Comparison of ENCODE assay signal across 14 cellular contexts in the genomic region with DNA sequence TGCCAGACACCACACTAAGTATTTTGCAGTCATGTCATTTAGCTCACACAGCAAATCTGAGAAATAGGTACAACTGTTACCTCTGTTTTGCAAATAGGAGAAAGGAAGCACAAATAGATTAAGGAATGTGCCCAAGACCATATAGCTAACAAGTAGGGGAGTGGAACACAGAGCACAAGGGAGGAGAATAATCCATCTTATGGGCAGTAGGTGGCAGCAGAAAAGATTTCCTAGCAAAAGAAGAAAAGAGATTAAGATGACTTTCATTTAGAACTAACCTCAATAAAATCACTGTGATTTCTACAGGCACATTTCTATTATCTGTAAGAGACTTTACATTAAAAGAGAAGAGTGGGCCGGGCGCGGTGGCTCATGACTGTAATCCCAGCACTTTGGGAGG. TPM values are rescaled to one million over a fixed set of nuclear protein-coding genes. Genes with fewer than 3 reads are reported as not detected.
DNase-seq lines count a peak whose midpoint lies in the region; ATAC-seq, FAIRE-seq and TF ChIP-seq lines count a peak whose summit lies in the region.
"Had no signal": no experiment of that assay in that cellular context is flagged by ENCODE, and none has a peak within 500 bp of the region (broad histone marks: within the 10 kb centered on the region; RNA-seq: fewer than 3 reads in every experiment).

No MANE protein-coding gene starts in this region.

- no peak overlapping the region for H2BK15ac ChIP-seq in mesenchymal stem cell (ENCODE audit: low read depth, poor library complexity, severe bottlenecking)

- H3K18ac ChIP-seq in mesenchymal stem cell (ENCODE audit: low read depth in 1 of 2, low read length in 2 of 2), result no peak overlapping the region

- POLR2A ChIA-PET in WTC11 (lab: Charles Lee), result no interaction called here

- TF ChIP-seq CTCF in DND-41 (IDR thresholded peaks at IDR 0.05; ENCODE audit: borderline replicate concordance, extremely low read depth, low read length, poor library complexity, severe bottlenecking) (peak; percentile 47), WTC11 (IDR thresholded peaks at IDR 0.05) (no peak), prostate gland (IDR thresholded peaks at IDR 0.05) (no peak)

- H2AK5ac ChIP-seq in mesenchymal stem cell (ENCODE audit: low read length, severe bottlenecking), result no peak overlapping the region

- H4K91ac ChIP-seq in mesenchymal stem cell (ENCODE audit: low read length), result no peak overlapping the region

- H2AFZ ChIP-seq in DND-41 (ENCODE audit: low read depth, low read length) (no peak overlapping the region), mesenchymal stem cell (ENCODE audit: low read depth, low read length) (no peak overlapping the region)
- H2AFZ ChIP-seq: GM23248 had no signal

- no peak overlapping the region for H2BK5ac ChIP-seq in mesenchymal stem cell (ENCODE audit: low read depth, low read length, poor library complexity, severe bottlenecking)

- CTCF ChIA-PET in WTC11 (lab: Charles Lee), result interaction anchor here (0.6 to 1.5 kb wide), 10 partner anchors 9 to 517 kb away, joined by 3 to 6 read pairs (median 3); no protein-coding TSS in a partner anchor

- H3K27me3 Mint-ChIP-seq in WTC11 (ENCODE audit: low read depth), result no peaks in the 10 kb centered on the region
- H3K27me3 Mint-ChIP-seq: activated CD8-positive, alpha-beta memory T cell treated with anti-CD3 and anti-CD28 coated beads, Interleukin-2, amount 10 ng/mL, durations not matched to agents 7 days and 5 days; naive B cell had no signal

- H2BK120ac ChIP-seq in mesenchymal stem cell (ENCODE audit: low read depth, low read length), result no peak overlapping the region

- no peak overlapping the region for H2BK12ac ChIP-seq in mesenchymal stem cell (ENCODE audit: low read length in 2 of 2)

- H3K4me3 Mint-ChIP-seq in WTC11, result no peak overlapping the region
- H3K4me3 Mint-ChIP-seq: activated CD8-positive, alpha-beta memory T cell treated with anti-CD3 and anti-CD28 coated beads, Interleukin-2, amount 10 ng/mL, durations not matched to agents 7 days and 5 days; naive B cell had no signal

- 71% methylated on average over 3 of the region's 3 CpGs for WGBS in mesenchymal stem cell
- WGBS in prostate gland, result 94% methylated on average over 3 of the region's 3 CpGs

- H4K20me1 ChIP-seq in DND-41 (ENCODE audit: insufficient read depth, low read length), result peaks cover 26% of the 10 kb centered on the region; the same call in 1 of the 2 replicates

- no peak overlapping the region; the same call in 1 of the 2 replicates for H3K27ac Mint-ChIP-seq in WTC11
- H3K27ac Mint-ChIP-seq: activated CD8-positive, alpha-beta memory T cell treated with anti-CD3 and anti-CD28 coated beads, Interleukin-2, amount 10 ng/mL, durations not matched to agents 7 days and 5 days had no signal

- H3K4me1 Mint-ChIP-seq in WTC11, result peaks cover 60% of the 10 kb centered on the region

- no peaks in the 10 kb centered on the region for H3K36me3 Mint-ChIP-seq in WTC11

- no peak for TF ChIP-seq POLR2A in prostate gland (IDR thresholded peaks at IDR 0.05)

- peaks cover 4% of the 10 kb centered on the region; the same call in 1 of the 2 replicates for H3K79me2 ChIP-seq in DND-41 (ENCODE audit: insufficient read depth, low read length)

- H3K23ac ChIP-seq in mesenchymal stem cell (ENCODE audit: low read length in 2 of 2), result no peak overlapping the region

- H4K8ac ChIP-seq in mesenchymal stem cell (ENCODE audit: low read length), result no peak overlapping the region

- intact Hi-C loops in prostate gland (cut with DNase I), result no loop called here

- no peak overlapping the region for H3K27ac ChIP-seq in DND-41 (ENCODE audit: low read length)
- H3K27ac ChIP-seq in mesenchymal stem cell (ENCODE audit: low read length, poor library complexity, severe bottlenecking), result no peak overlapping the region
- no peak overlapping the region for H3K27ac ChIP-seq in prostate gland
- H3K27ac ChIP-seq: adrenal gland, GM23248 had no signal

- no peaks in the 10 kb centered on the region for H3K27me3 ChIP-seq in DND-41 (ENCODE audit: insufficient read depth, low read length, poor library complexity)
- no peaks in the 10 kb centered on the region for H3K27me3 ChIP-seq in mesenchymal stem cell (ENCODE audit: control insufficient read depth in 1 of 2, insufficient read depth in 1 of 2, low read length in 2 of 2)
- no peaks in the 10 kb centered on the region for H3K27me3 ChIP-seq in prostate gland (replicated peaks; ENCODE audit: insufficient read depth)
- H3K27me3 ChIP-seq: adrenal gland had no signal

- no peak overlapping the region for H3K4me2 ChIP-seq in DND-41 (ENCODE audit: insufficient read depth, low read length)
- no peak overlapping the region for H3K4me2 ChIP-seq in mesenchymal stem cell (ENCODE audit: low read length, poor library complexity, severe bottlenecking)

- no peak overlapping the region for H3K14ac ChIP-seq in mesenchymal stem cell (ENCODE audit: low read length in 2 of 2)

- H3K9me3 Mint-ChIP-seq in WTC11, result no peaks in the 10 kb centered on the region
- H3K9me3 Mint-ChIP-seq: naive B cell had no signal

- H3K9ac ChIP-seq in DND-41 (ENCODE audit: low read depth, low read length) (no peak overlapping the region), mesenchymal stem cell (ENCODE audit: low read length) (no peak overlapping the region)
- H3K9ac ChIP-seq: GM23248 had no signal

- peaks cover 35% of the 10 kb centered on the region; the same call in 1 of the 2 replicates for H3K36me3 ChIP-seq in DND-41 (ENCODE audit: insufficient read depth, low read length)
- peaks cover 2 to 25% of the 10 kb centered on the region in 2 experiments for H3K36me3 ChIP-seq in mesenchymal stem cell (ENCODE audit: control insufficient read depth in 1 of 2, insufficient read depth in 2 of 2, low read depth in 1 of 2, low read length in 2 of 2)
- no peaks in the 10 kb centered on the region for H3K36me3 ChIP-seq in prostate gland
- H3K36me3 ChIP-seq: adrenal gland had no signal

- H3K4me3 ChIP-seq in DND-41 (ENCODE audit: low read depth in 1 of 2, low read length in 2 of 2) (no peak overlapping the region), mesenchymal stem cell (ENCODE audit: insufficient read depth in 1 of 2, low read depth in 1 of 2, low read length in 2 of 2) (no peak overlapping the region), prostate gland (no peak overlapping the region)
- H3K4me3 ChIP-seq: adrenal gland, GM23248 had no signal

- no peak overlapping the region for H3K4ac ChIP-seq in mesenchymal stem cell (ENCODE audit: low read depth in 1 of 2, low read length in 2 of 2)

- H3K9me3 ChIP-seq in DND-41 (ENCODE audit: insufficient read depth, low read length, severe bottlenecking), result no peaks in the 10 kb centered on the region
- no peaks in the 10 kb centered on the region for H3K9me3 ChIP-seq in mesenchymal stem cell (ENCODE audit: control insufficient read depth, low read length)
- no peaks in the 10 kb centered on the region for H3K9me3 ChIP-seq in prostate gland
- H3K9me3 ChIP-seq: adrenal gland had no signal

- H3K4me1 ChIP-seq in DND-41 (ENCODE audit: insufficient read depth, low read length) (no peaks in the 10 kb centered on the region), mesenchymal stem cell (ENCODE audit: control insufficient read depth, insufficient read depth, low read depth, low read length) (peaks cover 2% of the 10 kb centered on the region), prostate gland (replicated peaks) (no peaks in the 10 kb centered on the region)
- H3K4me1 ChIP-seq: adrenal gland had no signal

- H3K79me1 ChIP-seq in mesenchymal stem cell (replicated peaks; ENCODE audit: low read length, poor library complexity, severe bottlenecking), result peaks cover 21% of the 10 kb centered on the region

- FAIRE-seq in HTR-8/SVneo (lab: Jason Lieb, UNC), result peak; percentile 72
- FAIRE-seq: endometrium, urothelium cell line had no signal

- no peak for DNase-seq in DND-41
- DNase-seq in HTR-8/SVneo (ENCODE audit: insufficient read length, low spot score), result no peak
- no peak for DNase-seq in WTC11 (ENCODE audit: low spot score)
- DNase-seq in mesenchymal stem cell, result peak; percentile 9
- no peak for DNase-seq in inferior parietal cortex (ENCODE audit: extremely low spot score)
- no peak for DNase-seq in prostate gland (ENCODE audit: low spot score)
- DNase-seq: activated CD8-positive, alpha-beta memory T cell treated with anti-CD3 and anti-CD28 coated beads, Interleukin-2, amount 10 ng/mL, durations not matched to agents 7 days and 5 days; adrenal gland; naive B cell had no signal

- ATAC-seq in DND-41 (ENCODE audit: insufficient read depth, low read depth) (no peak), WTC11 (peak; percentile 71), HG02610 (IDR thresholded peaks at IDR 0.05; ENCODE audit: unreplicated experiment) (no peak), GM21619 (IDR thresholded peaks at IDR 0.05; ENCODE audit: unreplicated experiment) (no peak)
- ATAC-seq: activated CD8-positive, alpha-beta memory T cell treated with anti-CD3 and anti-CD28 coated beads, Interleukin-2, amount 10 ng/mL, durations not matched to agents 7 days and 5 days had no signal

TF ChIP-seq in WTC11, 78 proteins besides CTCF, POLR2A, EP300 and RAD21:
- TF ChIP-seq, protein P1, sequence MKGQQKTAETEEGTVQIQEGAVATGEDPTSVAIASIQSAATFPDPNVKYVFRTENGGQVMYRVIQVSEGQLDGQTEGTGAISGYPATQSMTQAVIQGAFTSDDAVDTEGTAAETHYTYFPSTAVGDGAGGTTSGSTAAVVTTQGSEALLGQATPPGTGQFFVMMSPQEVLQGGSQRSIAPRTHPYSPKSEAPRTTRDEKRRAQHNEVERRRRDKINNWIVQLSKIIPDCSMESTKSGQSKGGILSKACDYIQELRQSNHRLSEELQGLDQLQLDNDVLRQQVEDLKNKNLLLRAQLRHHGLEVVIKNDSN (CRISPR knock-in tag; IDR thresholded peaks at IDR 0.05), result no peak
- TF ChIP-seq, protein P2, sequence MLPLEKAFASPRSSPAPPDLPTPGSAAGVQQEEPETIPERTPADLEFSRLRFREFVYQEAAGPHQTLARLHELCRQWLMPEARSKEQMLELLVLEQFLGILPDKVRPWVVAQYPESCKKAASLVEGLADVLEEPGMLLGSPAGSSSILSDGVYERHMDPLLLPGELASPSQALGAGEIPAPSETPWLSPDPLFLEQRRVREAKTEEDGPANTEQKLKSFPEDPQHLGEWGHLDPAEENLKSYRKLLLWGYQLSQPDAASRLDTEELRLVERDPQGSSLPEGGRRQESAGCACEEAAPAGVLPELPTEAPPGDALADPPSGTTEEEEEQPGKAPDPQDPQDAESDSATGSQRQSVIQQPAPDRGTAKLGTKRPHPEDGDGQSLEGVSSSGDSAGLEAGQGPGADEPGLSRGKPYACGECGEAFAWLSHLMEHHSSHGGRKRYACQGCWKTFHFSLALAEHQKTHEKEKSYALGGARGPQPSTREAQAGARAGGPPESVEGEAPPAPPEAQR (CRISPR knock-in tag; IDR thresholded peaks at IDR 0.05), result no peak
- TF ChIP-seq RORB (CRISPR knock-in tag; IDR thresholded peaks at IDR 0.05) (no peak), TP53 (CRISPR knock-in tag; IDR thresholded peaks at IDR 0.05) (no peak), TEAD4 (CRISPR knock-in tag; IDR thresholded peaks at IDR 0.05) (no peak)
TF ChIP-seq in WTC11: peak in this region for 0.

RNA-seq across cellular contexts. Expression of a gene that starts 49.1 kb away (rescaled TPM):
- 1.7 to 2.8 TPM (median 2.7 TPM) in 3 replicates for total RNA-seq in WTC11 (2021)
- polyA plus RNA-seq in mesenchymal stem cell (2013, experiment 1 of 2), result not detected
- polyA plus RNA-seq in mesenchymal stem cell (2013, experiment 2 of 2), result not detected
- total RNA-seq in prostate gland, result under 1 TPM in 1 of 2 donors, not detected in 1; 0.85 TPM
- total RNA-seq: GM23248 had no signal
